ENCODE assay signal across 2 cellular contexts in the genomic region with DNA sequence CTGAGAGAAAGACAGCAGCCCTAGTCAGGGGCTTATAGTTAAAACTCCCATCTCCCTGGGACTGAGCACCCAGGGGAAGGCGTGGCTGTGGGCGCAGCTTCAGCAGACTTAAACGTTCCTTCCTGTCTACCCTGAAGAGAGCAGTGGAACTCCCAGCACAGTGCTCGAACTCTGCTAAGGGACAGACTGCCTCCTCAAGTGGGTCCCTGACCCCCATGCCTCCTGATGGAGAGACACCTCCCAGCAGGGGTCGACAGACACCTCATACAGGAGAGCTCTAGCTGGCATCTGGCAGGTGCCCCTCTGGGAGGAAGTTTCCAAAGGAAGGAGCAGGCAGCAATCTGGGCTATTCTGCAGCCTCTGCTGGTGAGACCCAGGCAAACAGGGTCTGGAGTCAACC. TPM values are rescaled to one million over a fixed set of nuclear protein-coding genes. Genes with fewer than 3 reads are reported as not detected.
"Had no signal": no experiment of that assay in that cellular context is flagged by ENCODE, and none has a peak within 500 bp of the region (broad histone marks: within the 10 kb centered on the region; RNA-seq: fewer than 3 reads in every experiment).

No MANE protein-coding gene starts in this region.

RNA-seq across cellular contexts. Expression of a gene that starts 51.0 kb away (rescaled TPM):
- total RNA-seq: HFFc6 had no signal
- polyA plus RNA-seq: GM23248 had no signal
